ENCODE assay signal across 8 cellular contexts in the genomic region with DNA sequence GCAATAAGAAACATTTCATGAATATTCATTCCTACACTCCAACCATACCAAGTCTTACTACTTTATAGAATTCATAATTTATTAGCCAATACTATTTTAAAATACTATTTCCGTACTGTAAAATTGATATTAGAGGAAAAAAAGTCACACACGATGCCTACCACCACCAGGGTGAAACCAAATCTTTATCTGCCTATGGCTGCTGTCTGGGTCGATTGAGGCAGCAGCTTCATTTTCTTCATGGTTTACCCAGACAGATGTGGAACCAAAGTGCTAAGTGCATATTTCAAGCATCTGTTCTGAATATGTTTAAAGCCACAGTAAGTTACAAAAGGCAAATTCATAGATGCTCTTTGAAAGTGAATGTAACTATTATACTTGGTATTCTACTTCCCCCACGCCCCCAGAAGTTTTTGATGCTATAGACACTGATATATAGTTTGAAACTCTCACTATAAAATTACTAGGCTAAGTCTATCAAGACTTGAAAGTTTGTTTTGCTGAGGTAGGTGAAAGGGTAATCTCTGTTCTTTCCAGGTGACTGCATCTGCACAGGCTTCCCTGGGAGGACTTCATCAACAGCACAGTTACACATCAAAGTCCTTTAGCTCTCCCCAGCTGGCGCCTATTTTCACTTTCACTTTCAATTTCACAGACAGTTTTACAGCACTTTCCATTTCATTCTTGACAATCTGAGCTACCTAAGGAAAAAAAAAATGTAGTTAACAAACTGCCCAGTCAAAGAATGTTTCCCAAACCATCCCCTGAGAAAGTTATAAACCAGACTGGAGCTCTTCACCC.
A peak's percentile ranks its signal among the peaks of the same experiment; 100 is the strongest.
DNase-seq lines count a peak whose midpoint lies in the region; ATAC-seq and TF ChIP-seq lines count a peak whose summit lies in the region.

No MANE protein-coding gene starts in this region.

- peaks cover 8% of the 10 kb centered on the region for H3K4me1 Mint-ChIP-seq in mesothelial cell of epicardium

- H3K79me2 ChIP-seq in mammary epithelial cell (ENCODE audit: insufficient read depth, low read length): no peaks in the 10 kb centered on the region

- H4K20me1 ChIP-seq in mammary epithelial cell (ENCODE audit: insufficient read depth, low read length): no peaks in the 10 kb centered on the region

- CTCF ChIA-PET in mammary epithelial cell (lab: Charles Lee; ENCODE audit: low non-redundant PET): no interaction called here

- H3K27ac Mint-ChIP-seq in mesothelial cell of epicardium: peak overlapping the region; percentile 37

- DNase-seq in ACHN (peak; percentile 64), SK-MEL-5 (ENCODE audit: low read depth, low spot score) (peak; percentile 7), mammary epithelial cell (peak; percentile 9), mesothelial cell of epicardium (ENCODE audit: low spot score in 2 of 2, unreplicated experiment in 2 of 2) (no peak), GDM1 (lab: John Stamatoyannopoulos, UW) (no peak)

- H3K9ac ChIP-seq in mammary epithelial cell (ENCODE audit: insufficient read depth, low read length): no peak overlapping the region
- H3K9ac ChIP-seq in subcutaneous abdominal adipose tissue (ENCODE audit: low read length in 5 of 5): peak overlapping the region in 4 of 5 donors; percentile 18 to 63 (median 52)

- H3K9me3 Mint-ChIP-seq in mesothelial cell of epicardium: no peaks in the 10 kb centered on the region

- dilution Hi-C loops in mammary epithelial cell (cut with HindIII; ENCODE audit: low sequenced_read_pairs): no loop called here

- no peaks in the 10 kb centered on the region for H3K27me3 Mint-ChIP-seq in mesothelial cell of epicardium (ENCODE audit: low read depth)

- H3K4me3 ChIP-seq in mammary epithelial cell (replicated peaks in 1 of 3; ENCODE audit: insufficient read depth in 1 of 3, low read depth in 2 of 3, low read length in 3 of 3): no peak overlapping the region
- peak overlapping the region; percentile 50 to 73 (median 57) for H3K4me3 ChIP-seq in subcutaneous abdominal adipose tissue (ENCODE audit: low read depth in 1 of 5, low read length in 5 of 5)

- peak overlapping the region; percentile 16 for H3K4me3 Mint-ChIP-seq in mesothelial cell of epicardium

- ATAC-seq in GM18520 (IDR thresholded peaks at IDR 0.05; ENCODE audit: unreplicated experiment): peak; percentile 81
- peak; percentile 87 for ATAC-seq in HG03060 (IDR thresholded peaks at IDR 0.05; ENCODE audit: low read depth, unreplicated experiment)

- H3K9me3 ChIP-seq in mammary epithelial cell (replicated peaks; ENCODE audit: insufficient read depth, low read length) (no peaks in the 10 kb centered on the region), subcutaneous abdominal adipose tissue (ENCODE audit: control insufficient read depth in 5 of 5, low read length in 5 of 5) (no peaks in the 10 kb centered on the region)

- H3K36me3 ChIP-seq in mammary epithelial cell (ENCODE audit: insufficient read depth, low read length) (peaks cover 2% of the 10 kb centered on the region), subcutaneous abdominal adipose tissue (ENCODE audit: control insufficient read depth in 5 of 5, insufficient read depth in 5 of 5, low read length in 5 of 5) (no peaks in the 10 kb centered on the region)

- H3K4me1 ChIP-seq in mammary epithelial cell (ENCODE audit: insufficient read depth, low read length) (no peaks in the 10 kb centered on the region), subcutaneous abdominal adipose tissue (ENCODE audit: control insufficient read depth in 5 of 5, insufficient read depth in 5 of 5, low read length in 5 of 5) (peaks cover 0 to 8% (median 5%) of the 10 kb centered on the region in 5 donors)

- TSS peak; percentile 27 for BruUV-seq in mammary epithelial cell (replicated peaks; lab: Mats Ljungman, UMichigan)

- H3K27me3 ChIP-seq in mammary epithelial cell (ENCODE audit: insufficient read depth, low read length): no peaks in the 10 kb centered on the region
- no peaks in the 10 kb centered on the region for H3K27me3 ChIP-seq in subcutaneous abdominal adipose tissue (ENCODE audit: control insufficient read depth in 5 of 5, insufficient read depth in 4 of 5, low read length in 5 of 5)

- WGBS in mammary epithelial cell (ENCODE audit: low coverage, missing lambda C conversion rate): 69% methylated on average over 5 of the region's 5 CpGs

- H3K36me3 Mint-ChIP-seq in mesothelial cell of epicardium: peaks cover 9% of the 10 kb centered on the region

- in situ Hi-C loops in ACHN (cut with HindIII; ENCODE audit: low pct_ligation_motif_present, low pct_unique_long_range_greater_than_20kb, low sequenced_read_pairs): no loop called here
- in situ Hi-C loops in SK-MEL-5 (cut with HindIII; ENCODE audit: low pct_unique_long_range_greater_than_20kb, low sequenced_read_pairs): no loop called here
- in situ Hi-C loops in mammary epithelial cell (cut with MboI; ENCODE audit: low sequenced_read_pairs in 2 of 2): no loop called here

- TF ChIP-seq CTCF in mammary epithelial cell (conservative IDR thresholded peaks at IDR 0.05 in 1 of 2, IDR thresholded peaks at IDR 0.05 in 1 of 2; ENCODE audit: extremely low read depth in 1 of 2, insufficient read depth in 1 of 2, low read depth in 1 of 2, low read length in 2 of 2) (no peak), mesothelial cell of epicardium (IDR thresholded peaks at IDR 0.05; ENCODE audit: unreplicated experiment) (no peak)

- intact Hi-C loops in mammary epithelial cell (cut with micrococcal nuclease): no loop called here

- H3K27ac ChIP-seq in mammary epithelial cell (ENCODE audit: insufficient read depth, low read depth, low read length) (no peak overlapping the region), subcutaneous abdominal adipose tissue (ENCODE audit: low read depth, low read length) (no peak overlapping the region)

- H2AFZ ChIP-seq in mammary epithelial cell (ENCODE audit: low read depth, low read length): peak overlapping the region; percentile 46

- peak overlapping the region; percentile 78 for H3K4me2 ChIP-seq in mammary epithelial cell (ENCODE audit: insufficient read depth, low read depth, low read length)

Comparison
In these comparisons a context has a peak if more than half of its experiments do, and no peak if none do; other contexts are left out.
1. DNase-seq: peak in ACHN (single experiment), SK-MEL-5 (single experiment) and mammary epithelial cell (single experiment); none in mesothelial cell of epicardium (0 of 2) and GDM1 (single experiment).
2. H3K4me3 ChIP-seq: peak in subcutaneous abdominal adipose tissue (5 of 5); none in mammary epithelial cell (0 of 3).